Comparison of ENCODE assay signal across 18 cellular contexts in genomic region chr3:36701249-36701572, GRCh38.
DNase-seq lines count a peak whose midpoint lies in the region; ATAC-seq, FAIRE-seq and TF ChIP-seq lines count a peak whose summit lies in the region.
"Had no signal": no experiment of that assay in that cellular context is flagged by ENCODE, and none has a peak within 500 bp of the region (broad histone marks: within the 10 kb centered on the region; RNA-seq: fewer than 3 reads in every experiment).

No MANE protein-coding gene starts in this region.

- H3K27me3 Mint-ChIP-seq in activated CD4-positive, alpha-beta T cell treated with anti-CD3 and anti-CD28 coated beads, Interleukin-2, amount 10 ng/mL, durations not matched to agents 24 days and 14 days, result peaks cover 2% of the 10 kb centered on the region
- H3K27me3 Mint-ChIP-seq: activated naive CD4-positive, alpha-beta T cell treated with anti-CD3 and anti-CD28 coated beads, Interleukin-2, amount 50 U/mL, for 24 hours had no signal

- H3K9me3 Mint-ChIP-seq in activated CD4-positive, alpha-beta T cell treated with anti-CD3 and anti-CD28 coated beads, Interleukin-2, amount 10 ng/mL, durations not matched to agents 24 days and 14 days, result no peaks in the 10 kb centered on the region
- H3K9me3 Mint-ChIP-seq: activated B cell treated with CpG ODN at 0.5 μM for 24 hours; activated naive CD4-positive, alpha-beta T cell treated with anti-CD3 and anti-CD28 coated beads, Interleukin-2, amount 50 U/mL, for 24 hours; activated T-helper 17 cell treated with anti-CD3 and anti-CD28 coated beads, Interleukin-2, amount 50 U/mL, for 72 hours; CD8-positive, alpha-beta T cell; T-cell had no signal

- CTCF ChIA-PET in PC-3 (lab: Charles Lee), result interaction anchor here (1.9 kb wide), 1 partner anchor 735 kb away, joined by 5 read pairs; no protein-coding TSS in a partner anchor

- DNase-seq in activated CD4-positive, alpha-beta T cell treated with anti-CD3 and anti-CD28 coated beads, Interleukin-2, amount 10 ng/mL, durations not matched to agents 24 days and 14 days, result peak; percentile 21
- DNase-seq in activated CD4-positive, alpha-beta T cell treated with anti-CD3 and anti-CD28 coated beads for 4 hours, result no peak
- DNase-seq in PC-3 (no peak), coronary artery (ENCODE audit: low spot score) (no peak), renal cortical epithelial cell (ENCODE audit: low read depth) (peak; percentile 28), left lung (no peak), frontal cortex (ENCODE audit: low spot score in 2 of 2) (no peak)
- DNase-seq: activated B cell treated with CpG ODN at 0.5 μM for 24 hours had no signal

- no peaks in the 10 kb centered on the region for H3K36me3 Mint-ChIP-seq in activated CD4-positive, alpha-beta T cell treated with anti-CD3 and anti-CD28 coated beads, Interleukin-2, amount 10 ng/mL, durations not matched to agents 24 days and 14 days (ENCODE audit: low read depth)
- H3K36me3 Mint-ChIP-seq: activated naive CD4-positive, alpha-beta T cell treated with anti-CD3 and anti-CD28 coated beads, Interleukin-2, amount 50 U/mL, for 24 hours; CD8-positive, alpha-beta T cell; T-cell had no signal

- no peaks in the 10 kb centered on the region for H4K20me1 ChIP-seq in PC-3 (ENCODE audit: low read length)

- H3K4me3 Mint-ChIP-seq in activated CD4-positive, alpha-beta T cell treated with anti-CD3 and anti-CD28 coated beads, Interleukin-2, amount 10 ng/mL, durations not matched to agents 24 days and 14 days, result no peak overlapping the region
- H3K4me3 Mint-ChIP-seq: activated B cell treated with CpG ODN at 0.5 μM for 24 hours; activated naive CD4-positive, alpha-beta T cell treated with anti-CD3 and anti-CD28 coated beads, Interleukin-2, amount 50 U/mL, for 24 hours; activated T-helper 17 cell treated with anti-CD3 and anti-CD28 coated beads, Interleukin-2, amount 50 U/mL, for 72 hours; CD8-positive, alpha-beta T cell; T-cell had no signal

- H3K4me3 ChIP-seq in PC-3 (ENCODE audit: low read length) (peak overlapping the region; percentile 19; the same call in 1 of the 2 replicates), coronary artery (no peak overlapping the region), left lung (no peak overlapping the region)
- H3K4me3 ChIP-seq: esophagus muscularis mucosa, Peyer's patch, SJCRH30 had no signal

- ATAC-seq in PC-3, result no peak; the same call in 1 of the 2 replicates
- ATAC-seq in left lung, result no peak
- ATAC-seq in GM19395 (IDR thresholded peaks at IDR 0.05; ENCODE audit: unreplicated experiment), result no peak
- ATAC-seq: CD8-positive, alpha-beta T cell; T-cell had no signal

- H3K36me3 ChIP-seq in PC-3 (ENCODE audit: low read depth, low read length), result no peaks in the 10 kb centered on the region
- H3K36me3 ChIP-seq in left lung, result no peaks in the 10 kb centered on the region
- H3K36me3 ChIP-seq: esophagus muscularis mucosa, Peyer's patch, SJCRH30 had no signal

- no peak overlapping the region for H2AFZ ChIP-seq in PC-3 (ENCODE audit: low read length)

- H3K79me2 ChIP-seq in PC-3 (ENCODE audit: low read length), result no peaks in the 10 kb centered on the region

- H3K9me3 ChIP-seq in PC-3 (ENCODE audit: low read length), result no peaks in the 10 kb centered on the region
- no peaks in the 10 kb centered on the region for H3K9me3 ChIP-seq in left lung
- H3K9me3 ChIP-seq: esophagus muscularis mucosa, Peyer's patch, SJCRH30 had no signal

- peak overlapping the region; percentile 57 for H3K4me2 ChIP-seq in PC-3 (ENCODE audit: low read length)
- H3K4me2 ChIP-seq: KMS-11 had no signal

- H3K9ac ChIP-seq in PC-3 (ENCODE audit: low read length), result 0 out of 2 replicates have a peak overlapping the region, but pooled peaks have one; percentile 8
- H3K9ac ChIP-seq: KMS-11 had no signal

- H3K27ac ChIP-seq in PC-3 (ENCODE audit: low read length) (peak overlapping the region; percentile 38), coronary artery (no peak overlapping the region), left lung (no peak overlapping the region)
- H3K27ac ChIP-seq: esophagus muscularis mucosa, KMS-11, Peyer's patch, SJCRH30 had no signal

- no peak overlapping the region for H3K27ac Mint-ChIP-seq in activated CD4-positive, alpha-beta T cell treated with anti-CD3 and anti-CD28 coated beads, Interleukin-2, amount 10 ng/mL, durations not matched to agents 24 days and 14 days
- H3K27ac Mint-ChIP-seq: activated B cell treated with CpG ODN at 0.5 μM for 24 hours; activated naive CD4-positive, alpha-beta T cell treated with anti-CD3 and anti-CD28 coated beads, Interleukin-2, amount 50 U/mL, for 24 hours; activated T-helper 17 cell treated with anti-CD3 and anti-CD28 coated beads, Interleukin-2, amount 50 U/mL, for 72 hours; CD8-positive, alpha-beta T cell; T-cell had no signal

- H3K4me1 Mint-ChIP-seq in activated CD4-positive, alpha-beta T cell treated with anti-CD3 and anti-CD28 coated beads, Interleukin-2, amount 10 ng/mL, durations not matched to agents 24 days and 14 days, result no peaks in the 10 kb centered on the region
- H3K4me1 Mint-ChIP-seq: activated B cell treated with CpG ODN at 0.5 μM for 24 hours; activated naive CD4-positive, alpha-beta T cell treated with anti-CD3 and anti-CD28 coated beads, Interleukin-2, amount 50 U/mL, for 24 hours; activated T-helper 17 cell treated with anti-CD3 and anti-CD28 coated beads, Interleukin-2, amount 50 U/mL, for 72 hours; T-cell had no signal

- no peaks in the 10 kb centered on the region for H3K27me3 ChIP-seq in PC-3 (ENCODE audit: low read length)
- no peaks in the 10 kb centered on the region for H3K27me3 ChIP-seq in left lung
- H3K27me3 ChIP-seq: Peyer's patch, SJCRH30 had no signal

- POLR2A ChIA-PET in PC-3 (lab: Charles Lee; ENCODE audit: unreplicated experiment), result no interaction called here

- intact Hi-C loops in activated CD4-positive, alpha-beta T cell treated with anti-CD3 and anti-CD28 coated beads, Interleukin-2, amount 10 ng/mL, durations not matched to agents 24 days and 14 days (cut with micrococcal nuclease), result loop anchor here (10.0 kb wide), 1 partner anchor 736 kb away; no protein-coding TSS in a partner anchor
- intact Hi-C loops in PC-3 (cut with micrococcal nuclease) (loop anchor here (1.0 to 10.0 kb wide), 10 partner anchors 22 to 735 kb away; no protein-coding TSS in a partner anchor), left lung (cut with DNase I) (loop anchor here in 1 of 2 donors (10.0 kb wide), 1 partner anchor 736 kb away; no protein-coding TSS in a partner anchor)

- BruUV-seq in PC-3 (replicated peaks; lab: Mats Ljungman, UMichigan), result no TSS peak

- TF ChIP-seq CTCF in PC-3 (conservative IDR thresholded peaks at IDR 0.05; ENCODE audit: low read depth, low read length) (no peak; the same call in 1 of the 2 replicates), coronary artery (IDR thresholded peaks at IDR 0.05) (peak; percentile 2), left lung (IDR thresholded peaks at IDR 0.05) (no peak)

- H3K4me1 ChIP-seq in PC-3 (ENCODE audit: insufficient read depth, low read length), result peaks cover 12% of the 10 kb centered on the region
- H3K4me1 ChIP-seq in left lung, result no peaks in the 10 kb centered on the region
- H3K4me1 ChIP-seq: esophagus muscularis mucosa, Peyer's patch, SJCRH30 had no signal

- H3F3A ChIP-seq in PC-3 (ENCODE audit: low read length, unreplicated experiment), result no peaks in the 10 kb centered on the region

- H3K9me2 ChIP-seq in PC-3 (replicated peaks; ENCODE audit: low read length), result no peaks in the 10 kb centered on the region

- no peak for FAIRE-seq in frontal cortex (lab: Jason Lieb, UNC)
- FAIRE-seq: HTR-8/SVneo had no signal

Comparison
In these comparisons a context has a peak if more than half of its experiments do, and no peak if none do; other contexts are left out.
1. DNase-seq: peak in activated CD4-positive, alpha-beta T cell treated with anti-CD3 and anti-CD28 coated beads, Interleukin-2, amount 10 ng/mL, durations not matched to agents 24 days and 14 days (single experiment) and renal cortical epithelial cell (single experiment); none in activated CD4-positive, alpha-beta T cell treated with anti-CD3 and anti-CD28 coated beads for 4 hours (0 of 2), PC-3 (single experiment), coronary artery (single experiment), left lung (0 of 2) and frontal cortex (0 of 2).